In genomic region chr11:128411812-128412211, GRCh38 we compare ENCODE assay signal across 18 cellular contexts.
A peak's percentile ranks its signal among the peaks of the same experiment; 100 is the strongest.
DNase-seq lines count a peak whose midpoint lies in the region; ATAC-seq lines count a peak whose summit lies in the region.
"Had no signal": no experiment of that assay in that cellular context is flagged by ENCODE, and none has a peak within 500 bp of the region (broad histone marks: within the 10 kb centered on the region; RNA-seq: fewer than 3 reads in every experiment).

No MANE protein-coding gene starts in this region.

- peak overlapping the region; percentile 13 for H3K27ac Mint-ChIP-seq in activated naive CD4-positive, alpha-beta T cell treated with anti-CD3 and anti-CD28 coated beads, Interleukin-2, amount 10 ng/mL, durations not matched to agents 7 days and 5 days
- H3K27ac Mint-ChIP-seq in activated naive CD8-positive, alpha-beta T cell treated with anti-CD3 and anti-CD28 coated beads, Interleukin-2, amount 10 ng/mL, durations not matched to agents 7 days and 5 days, result no peak overlapping the region
- H3K27ac Mint-ChIP-seq: GM23338 had no signal

- peaks cover 3% of the 10 kb centered on the region for H3K27me3 Mint-ChIP-seq in activated naive CD4-positive, alpha-beta T cell treated with anti-CD3 and anti-CD28 coated beads, Interleukin-2, amount 10 ng/mL, durations not matched to agents 7 days and 5 days
- H3K27me3 Mint-ChIP-seq in activated naive CD8-positive, alpha-beta T cell treated with anti-CD3 and anti-CD28 coated beads, Interleukin-2, amount 10 ng/mL, durations not matched to agents 7 days and 5 days, result no peaks in the 10 kb centered on the region

- CTCF ChIA-PET in activated naive CD4-positive, alpha-beta T cell treated with anti-CD3 and anti-CD28 coated beads, Interleukin-2, amount 10 ng/mL, durations not matched to agents 7 days and 5 days (lab: Charles Lee), result no interaction called here

- DNase-seq in activated naive CD4-positive, alpha-beta T cell treated with anti-CD3 and anti-CD28 coated beads, Interleukin-2, amount 10 ng/mL, durations not matched to agents 7 days and 5 days, result peak; percentile 34
- DNase-seq in activated naive CD4-positive, alpha-beta T cell treated with anti-CD3 and anti-CD28 coated beads, Interleukin-2, amount 50 U/mL, for 16 hours, result no peak
- no peak for DNase-seq in activated naive CD8-positive, alpha-beta T cell treated with anti-CD3 and anti-CD28 coated beads, Interleukin-2, amount 10 ng/mL, durations not matched to agents 7 days and 5 days
- no peak for DNase-seq in trophoblast cell
- no peak for DNase-seq in Ammon's horn (ENCODE audit: low spot score)
- DNase-seq in COLO668 (lab: John Stamatoyannopoulos, UW; ENCODE audit: unreplicated experiment), result no peak
- DNase-seq: esophagus squamous epithelium; GDM1; IMR-90; MV-4-11; NCI-H1930; NK-92 treated with Interleukin-12 subunit alpha and Interleukin-12 subunit beta, amount 100 ng/mL, for 24 hours; RPMI8226 had no signal

- no peak overlapping the region for H3K14ac ChIP-seq in trophoblast cell (ENCODE audit: low read length)

- H2BK120ac ChIP-seq in trophoblast cell (ENCODE audit: insufficient read depth, low read length, poor library complexity), result no peak overlapping the region

- no peak overlapping the region for H3K27ac ChIP-seq in trophoblast cell (ENCODE audit: low read depth, low read length)
- H3K27ac ChIP-seq: cardiac muscle cell had no signal

- no peak for ATAC-seq in activated naive CD8-positive, alpha-beta T cell treated with anti-CD3 and anti-CD28 coated beads, Interleukin-2, amount 10 ng/mL, durations not matched to agents 7 days and 5 days (ENCODE audit: low read depth)
- no peak for ATAC-seq in HG03460 (IDR thresholded peaks at IDR 0.05; ENCODE audit: unreplicated experiment)
- ATAC-seq: GM23338 had no signal

- no peak overlapping the region for H3K4ac ChIP-seq in trophoblast cell (ENCODE audit: low read depth, low read length)

- H3K4me3 ChIP-seq in GM08714 (ENCODE audit: low read length) (peak overlapping the region; percentile 36; the same call in 1 of the 2 replicates), trophoblast cell (ENCODE audit: low read depth, low read length) (no peak overlapping the region)
- H3K4me3 ChIP-seq: cardiac muscle cell, esophagus squamous epithelium, GM23338, lung had no signal

- H3K4me1 Mint-ChIP-seq in activated naive CD4-positive, alpha-beta T cell treated with anti-CD3 and anti-CD28 coated beads, Interleukin-2, amount 10 ng/mL, durations not matched to agents 7 days and 5 days, result peaks cover 30% of the 10 kb centered on the region
- peaks cover 24% of the 10 kb centered on the region for H3K4me1 Mint-ChIP-seq in activated naive CD8-positive, alpha-beta T cell treated with anti-CD3 and anti-CD28 coated beads, Interleukin-2, amount 10 ng/mL, durations not matched to agents 7 days and 5 days
- H3K4me1 Mint-ChIP-seq: GM23338 had no signal

- H2AK5ac ChIP-seq in trophoblast cell (ENCODE audit: low read length), result no peak overlapping the region

- H4K8ac ChIP-seq in trophoblast cell (ENCODE audit: low read depth, low read length), result no peak overlapping the region

- H3K36me3 ChIP-seq in trophoblast cell (ENCODE audit: control insufficient read depth in 1 of 2, insufficient read depth in 2 of 2, low read length in 2 of 2), result no peaks in the 10 kb centered on the region
- H3K36me3 ChIP-seq: cardiac muscle cell, esophagus squamous epithelium had no signal

- no peaks in the 10 kb centered on the region for H3K27me3 ChIP-seq in trophoblast cell (ENCODE audit: insufficient read depth, low read length)
- H3K27me3 ChIP-seq: cardiac muscle cell, esophagus squamous epithelium had no signal

- POLR2A ChIA-PET in activated naive CD8-positive, alpha-beta T cell treated with anti-CD3 and anti-CD28 coated beads, Interleukin-2, amount 10 ng/mL, durations not matched to agents 7 days and 5 days (lab: Charles Lee), result no interaction called here

- H3K79me1 ChIP-seq in trophoblast cell (ENCODE audit: low read length), result peaks cover 13% of the 10 kb centered on the region

- peak overlapping the region; percentile 92 for H2BK12ac ChIP-seq in trophoblast cell (ENCODE audit: low read length)

- H4K91ac ChIP-seq in trophoblast cell (ENCODE audit: low read depth, low read length), result peak overlapping the region; percentile 68

- no peaks in the 10 kb centered on the region for H3K79me2 ChIP-seq in trophoblast cell (ENCODE audit: control insufficient read depth, insufficient read depth, low read length, poor library complexity)

- H3K18ac ChIP-seq in trophoblast cell (ENCODE audit: low read length), result no peak overlapping the region

- no peak overlapping the region for H2AFZ ChIP-seq in trophoblast cell (ENCODE audit: insufficient read depth, low read length, poor library complexity)
- H2AFZ ChIP-seq: GM23338 had no signal

- no peak overlapping the region for H3K9ac ChIP-seq in trophoblast cell (ENCODE audit: low read length)

- no peaks in the 10 kb centered on the region for H3K9me3 Mint-ChIP-seq in activated naive CD4-positive, alpha-beta T cell treated with anti-CD3 and anti-CD28 coated beads, Interleukin-2, amount 10 ng/mL, durations not matched to agents 7 days and 5 days
- H3K9me3 Mint-ChIP-seq in activated naive CD8-positive, alpha-beta T cell treated with anti-CD3 and anti-CD28 coated beads, Interleukin-2, amount 10 ng/mL, durations not matched to agents 7 days and 5 days, result peaks cover 1% of the 10 kb centered on the region
- H3K9me3 Mint-ChIP-seq: GM23338 had no signal

- H3K4me1 ChIP-seq in trophoblast cell (ENCODE audit: control insufficient read depth in 1 of 2, insufficient read depth in 2 of 2, low read length in 2 of 2), result peaks cover 2 to 7% of the 10 kb centered on the region in 2 experiments

- no peaks in the 10 kb centered on the region for H3K36me3 Mint-ChIP-seq in activated naive CD4-positive, alpha-beta T cell treated with anti-CD3 and anti-CD28 coated beads, Interleukin-2, amount 10 ng/mL, durations not matched to agents 7 days and 5 days
- H3K36me3 Mint-ChIP-seq in activated naive CD8-positive, alpha-beta T cell treated with anti-CD3 and anti-CD28 coated beads, Interleukin-2, amount 10 ng/mL, durations not matched to agents 7 days and 5 days, result peaks cover 4% of the 10 kb centered on the region

- no peak overlapping the region for H3K4me2 ChIP-seq in trophoblast cell (ENCODE audit: low read length)
- H3K4me2 ChIP-seq: GM23338 had no signal

- no peaks in the 10 kb centered on the region for H3K9me3 ChIP-seq in trophoblast cell (ENCODE audit: insufficient read depth, low read depth, low read length)
- H3K9me3 ChIP-seq: esophagus squamous epithelium had no signal

- no peak overlapping the region for H4K12ac ChIP-seq in trophoblast cell (ENCODE audit: low read depth, low read length)

- WGBS in trophoblast cell (ENCODE audit: extremely low coverage, insufficient coverage, insufficient read length), result no CpG with 5 or more reads among the region's 5 CpGs

- peak overlapping the region; percentile 84 for H2BK5ac ChIP-seq in trophoblast cell (ENCODE audit: low read depth, low read length, poor library complexity)

- no peak overlapping the region for H3K4me3 Mint-ChIP-seq in activated naive CD4-positive, alpha-beta T cell treated with anti-CD3 and anti-CD28 coated beads, Interleukin-2, amount 10 ng/mL, durations not matched to agents 7 days and 5 days
- H3K4me3 Mint-ChIP-seq in activated naive CD8-positive, alpha-beta T cell treated with anti-CD3 and anti-CD28 coated beads, Interleukin-2, amount 10 ng/mL, durations not matched to agents 7 days and 5 days, result peak overlapping the region; percentile 6
- H3K4me3 Mint-ChIP-seq: GM23338 had no signal

- H3K23ac ChIP-seq in trophoblast cell (ENCODE audit: low read length), result no peak overlapping the region
